Comparison of ENCODE assay signal across 27 cellular contexts in genomic region chr7:14583518-14583917, GRCh38.
"Had no signal": no experiment of that assay in that cellular context is flagged by ENCODE, and none has a peak within 500 bp of the region (broad histone marks: within the 10 kb centered on the region; RNA-seq: fewer than 3 reads in every experiment).

No MANE protein-coding gene starts in this region.

- H3K36me3 ChIP-seq: brain microvascular endothelial cell, WERI-Rb-1 had no signal

- ATAC-seq: activated CD4-positive, CD25-positive, alpha-beta regulatory T cell treated with anti-CD3 and anti-CD28 coated beads, Interleukin-2, amount 50 U/mL, for 24 hours; activated CD8-positive, alpha-beta T cell treated with anti-CD3 and anti-CD28 coated beads for 36 hours; activated T-cell treated with anti-CD3 and anti-CD28 coated beads, Interleukin-2, amount 50 U/mL, for 4 hours; activated T-helper 17 cell treated with anti-CD3 and anti-CD28 coated beads, Interleukin-2, amount 50 U/mL, for 72 hours; esophagus mucosa had no signal

- DNase-seq: activated B cell treated with CpG ODN at 0.5 μM for 24 hours; activated CD4-positive, alpha-beta T cell treated with anti-CD3 and anti-CD28 coated beads for 48 hours; activated CD4-positive, alpha-beta T cell treated with anti-CD3 and anti-CD28 coated beads, Interleukin-2, amount 50 U/mL, for 1 hour; activated CD4-positive, alpha-beta T cell treated with anti-CD3 and anti-CD28 coated beads, Interleukin-2, amount 50 U/mL, for 48 hours; activated CD8-positive, alpha-beta memory T cell treated with anti-CD3 and anti-CD28 coated beads for 24 hours; activated CD8-positive, alpha-beta T cell treated with anti-CD3 and anti-CD28 coated beads for 36 hours; activated effector memory CD4-positive, alpha-beta T cell treated with Interleukin-2 at 50 U/mL for 16 hours; activated gamma-delta T cell treated with Interleukin-2 at 50 U/mL for 16 hours; activated naive CD4-positive, alpha-beta T cell treated with anti-CD3 and anti-CD28 coated beads, Interleukin-2, amount 50 U/mL, for 16 hours; activated naive CD4-positive, alpha-beta T cell treated with Interleukin-2 at 50 U/mL for 16 hours; activated T-cell treated with anti-CD3 and anti-CD28 coated beads, Interleukin-2, amount 50 U/mL, for 4 hours; amniotic stem cell; anterior cingulate cortex; brain microvascular endothelial cell; dorsolateral prefrontal cortex; effector memory CD4-positive, alpha-beta T cell; endodermal cell; foreskin fibroblast; head of caudate nucleus; T1000; WERI-Rb-1 had no signal

- H3K27ac ChIP-seq: brain microvascular endothelial cell, coronary artery, dorsolateral prefrontal cortex, WERI-Rb-1 had no signal

- FAIRE-seq: astrocyte, bronchial epithelial cell had no signal

- H3K4me3 ChIP-seq: coronary artery, dorsolateral prefrontal cortex had no signal

- H3K27me3 ChIP-seq: brain microvascular endothelial cell, dorsolateral prefrontal cortex had no signal
